Comparison of ENCODE assay signal across 23 cellular contexts in genomic region chr2:29066989-29067605, GRCh38. TPM values are rescaled to one million over a fixed set of nuclear protein-coding genes. Genes with fewer than 3 reads are reported as not detected.
DNase-seq lines count a peak whose midpoint lies in the region; ATAC-seq and TF ChIP-seq lines count a peak whose summit lies in the region.
"Had no signal": no experiment of that assay in that cellular context is flagged by ENCODE, and none has a peak within 500 bp of the region (broad histone marks: within the 10 kb centered on the region; RNA-seq: fewer than 3 reads in every experiment).

No MANE protein-coding gene starts in this region.

- H3K27ac Mint-ChIP-seq in neural progenitor cell, result no peak overlapping the region
- H3K27ac Mint-ChIP-seq: CD4-positive, CD25-positive, alpha-beta regulatory T cell; effector memory CD8-positive, alpha-beta T cell; memory B cell; natural killer cell; stimulated activated naive CD8-positive, alpha-beta T cell treated with anti-CD3 and anti-CD28 coated beads, Interleukin-15, Interleukin-2, amounts not matched to agents 100 ng/mL and 50 ng/mL, for 24 hours had no signal

- no peak overlapping the region for H3K9ac ChIP-seq in neural progenitor cell

- ATAC-seq in GM19328 (IDR thresholded peaks at IDR 0.05; ENCODE audit: unreplicated experiment), result no peak
- ATAC-seq: effector memory CD8-positive, alpha-beta T cell; natural killer cell had no signal

- no peak overlapping the region for H3K4me3 ChIP-seq in NB4 (ENCODE audit: low read depth, low read length)
- H3K4me3 ChIP-seq in esophagus (ENCODE audit: low read depth in 1 of 2, low read length in 2 of 2), result no peak overlapping the region
- H3K4me3 ChIP-seq in prostate gland, result no peak overlapping the region
- H3K4me3 ChIP-seq in neural progenitor cell, result no peak overlapping the region
- no peak overlapping the region for H3K4me3 ChIP-seq in spleen
- H3K4me3 ChIP-seq: adrenal gland, hepatocyte had no signal

- no peak for TF ChIP-seq POLR2A in NB4 (IDR thresholded peaks at IDR 0.05; ENCODE audit: extremely low read depth, insufficient read length)
- TF ChIP-seq POLR2A in prostate gland (IDR thresholded peaks at IDR 0.05), result no peak
- TF ChIP-seq POLR2A in spleen (IDR thresholded peaks at IDR 0.05), result no peak

- H3K27ac ChIP-seq in esophagus (ENCODE audit: low read depth in 2 of 2, low read length in 1 of 2) (peak overlapping the region; percentile 81 to 99), prostate gland (peak overlapping the region in 1 of 2 donors; percentile 23), neural progenitor cell (no peak overlapping the region), spleen (peak overlapping the region in 3 of 8 donors; percentile 28 to 60 (median 57))
- H3K27ac ChIP-seq: adrenal gland, hepatocyte had no signal

- no peaks in the 10 kb centered on the region for H3K36me3 ChIP-seq in esophagus (ENCODE audit: control insufficient read depth in 2 of 2, insufficient read depth in 2 of 2, low read length in 1 of 2)
- no peaks in the 10 kb centered on the region for H3K36me3 ChIP-seq in prostate gland
- no peaks in the 10 kb centered on the region for H3K36me3 ChIP-seq in neural progenitor cell
- H3K36me3 ChIP-seq in spleen, result no peaks in the 10 kb centered on the region
- H3K36me3 ChIP-seq: adrenal gland had no signal

- no peak overlapping the region for H3K4me2 ChIP-seq in neural progenitor cell
- H3K4me2 ChIP-seq: hepatocyte had no signal

- no peaks in the 10 kb centered on the region for H3K36me3 Mint-ChIP-seq in neural progenitor cell
- H3K36me3 Mint-ChIP-seq: CD4-positive, CD25-positive, alpha-beta regulatory T cell; memory B cell; natural killer cell had no signal

- H3K9me3 ChIP-seq in esophagus (ENCODE audit: control insufficient read depth in 2 of 2, insufficient read depth in 1 of 2, low read depth in 1 of 2, low read length in 1 of 2), result no peaks in the 10 kb centered on the region
- no peaks in the 10 kb centered on the region for H3K9me3 ChIP-seq in prostate gland
- H3K9me3 ChIP-seq in neural progenitor cell (ENCODE audit: low read depth), result no peaks in the 10 kb centered on the region
- H3K9me3 ChIP-seq in spleen, result no peaks in the 10 kb centered on the region
- H3K9me3 ChIP-seq: adrenal gland had no signal

- no peaks in the 10 kb centered on the region for H3K79me2 ChIP-seq in neural progenitor cell (ENCODE audit: low read depth)
- H3K79me2 ChIP-seq: hepatocyte had no signal

- TF ChIP-seq CTCF in NB4 (IDR thresholded peaks at IDR 0.05; ENCODE audit: low read depth, low read length) (no peak), prostate gland (IDR thresholded peaks at IDR 0.05) (no peak), neural progenitor cell (IDR thresholded peaks at IDR 0.05) (no peak), spleen (IDR thresholded peaks at IDR 0.05 in 8 of 11, conservative IDR thresholded peaks at IDR 0.05 in 3 of 11) (no peak)

- H2AFZ ChIP-seq in neural progenitor cell (replicated peaks), result no peak overlapping the region
- H2AFZ ChIP-seq: hepatocyte had no signal

- peaks cover 46% of the 10 kb centered on the region for H3K4me1 Mint-ChIP-seq in neural progenitor cell
- H3K4me1 Mint-ChIP-seq: CD4-positive, CD25-positive, alpha-beta regulatory T cell; central memory CD8-positive, alpha-beta T cell; memory B cell; natural killer cell had no signal

- WGBS in esophagus, 2 donors, result 37% methylated on average over 7 of the region's 7 CpGs
- 59% methylated on average over 7 of the region's 7 CpGs for WGBS in prostate gland
- WGBS in spleen, 5 donors, result 46 to 75% (median 63%) methylated on average over 6 to 7 of the region's 7 CpGs

- H3K4me3 Mint-ChIP-seq in neural progenitor cell, result no peak overlapping the region
- H3K4me3 Mint-ChIP-seq: CD4-positive, CD25-positive, alpha-beta regulatory T cell; central memory CD8-positive, alpha-beta T cell; effector memory CD8-positive, alpha-beta T cell; memory B cell; natural killer cell; stimulated activated naive CD8-positive, alpha-beta T cell treated with anti-CD3 and anti-CD28 coated beads, Interleukin-15, Interleukin-2, amounts not matched to agents 100 ng/mL and 50 ng/mL, for 24 hours had no signal

- H4K20me1 ChIP-seq in neural progenitor cell (ENCODE audit: low read depth), result peaks cover 6% of the 10 kb centered on the region

- intact Hi-C loops in prostate gland (cut with DNase I) (loop anchor here (10.0 kb wide), 1 partner anchor 48 kb away; the partner anchor contains the start of gene CLIP4), spleen (cut with DNase I; ENCODE audit: low total_unique reads) (no loop called here)

- DNase-seq in CD1c-positive myeloid dendritic cell (ENCODE audit: extremely low spot score), result peak; percentile 24
- DNase-seq in NB4 (ENCODE audit: low read depth), result peak; percentile 20
- peak; percentile 69 for DNase-seq in prostate gland (ENCODE audit: low spot score)
- no peak for DNase-seq in neural progenitor cell (ENCODE audit: low spot score)
- DNase-seq in spleen, result no peak
- DNase-seq in cortex of kidney (lab: John Stamatoyannopoulos, UW), result no peak
- DNase-seq: activated CD4-positive, alpha-beta T cell treated with anti-CD3 and anti-CD28 coated beads for 48 hours; activated gamma-delta T cell; CD4-positive, CD25-positive, alpha-beta regulatory T cell; effector memory CD8-positive, alpha-beta T cell; Kasumi-1; natural killer cell; NCI-H1105; NCI-H510A treated with DMSO at 0.1 percent for 48 hours; stimulated activated CD4-positive, alpha-beta T cell treated with anti-CD3 and anti-CD28 coated beads, Interleukin-2, amount 100 ng/mL, for 24 hours; SW 1271 had no signal

- peaks cover 26% of the 10 kb centered on the region for H3F3A ChIP-seq in neural progenitor cell (ENCODE audit: low read depth)

- H3K27me3 ChIP-seq in esophagus (ENCODE audit: control insufficient read depth in 1 of 2, insufficient read depth in 2 of 2, low read length in 2 of 2) (no peaks in the 10 kb centered on the region), prostate gland (replicated peaks; ENCODE audit: insufficient read depth) (no peaks in the 10 kb centered on the region), neural progenitor cell (no peaks in the 10 kb centered on the region), spleen (replicated peaks in 1 of 7) (no peaks in the 10 kb centered on the region)
- H3K27me3 ChIP-seq: adrenal gland, hepatocyte had no signal

- H3K9me3 Mint-ChIP-seq in neural progenitor cell, result no peaks in the 10 kb centered on the region
- H3K9me3 Mint-ChIP-seq: CD4-positive, CD25-positive, alpha-beta regulatory T cell; central memory CD8-positive, alpha-beta T cell; effector memory CD8-positive, alpha-beta T cell; memory B cell; natural killer cell; stimulated activated naive CD8-positive, alpha-beta T cell treated with anti-CD3 and anti-CD28 coated beads, Interleukin-15, Interleukin-2, amounts not matched to agents 100 ng/mL and 50 ng/mL, for 24 hours had no signal

- peaks cover 13 to 35% of the 10 kb centered on the region in 2 donors for H3K4me1 ChIP-seq in esophagus (ENCODE audit: control insufficient read depth in 2 of 2, insufficient read depth in 2 of 2, low read length in 1 of 2)
- peaks cover 3% of the 10 kb centered on the region for H3K4me1 ChIP-seq in prostate gland (replicated peaks)
- peaks cover 35% of the 10 kb centered on the region for H3K4me1 ChIP-seq in neural progenitor cell
- peaks cover 0 to 31% (median 2%) of the 10 kb centered on the region in 6 donors for H3K4me1 ChIP-seq in spleen
- H3K4me1 ChIP-seq: adrenal gland had no signal

- peaks cover 11% of the 10 kb centered on the region for H3K27me3 Mint-ChIP-seq in neural progenitor cell (ENCODE audit: insufficient read depth, low read depth)
- H3K27me3 Mint-ChIP-seq: CD4-positive, CD25-positive, alpha-beta regulatory T cell; central memory CD8-positive, alpha-beta T cell; effector memory CD8-positive, alpha-beta T cell; memory B cell; stimulated activated naive CD8-positive, alpha-beta T cell treated with anti-CD3 and anti-CD28 coated beads, Interleukin-15, Interleukin-2, amounts not matched to agents 100 ng/mL and 50 ng/mL, for 24 hours had no signal

RNA-seq across cellular contexts. Expression of gene PCARE, which starts 7.2 kb away (rescaled TPM):
- polyA plus RNA-seq in esophagus (under 1 TPM; 0.07 to 0.22 TPM), spleen (not detected)
- total RNA-seq in prostate gland (not detected), neural progenitor cell (ENCODE audit: low replicate concordance) (not detected in 2 replicates), spleen (not detected)
- total RNA-seq: CD4-positive, CD25-positive, alpha-beta regulatory T cell; natural killer cell had no signal
- polyA plus RNA-seq: CD4-positive, CD25-positive, alpha-beta regulatory T cell; hepatocyte had no signal

RNA-seq across cellular contexts. Expression of gene CLIP4, which starts 48.1 kb away (rescaled TPM):
- polyA plus RNA-seq in esophagus (10 to 100 TPM; 12.4 to 16.8 TPM), spleen (1 to 10 TPM; 4.1 to 7.3 (median 5.8) TPM)
- total RNA-seq in prostate gland (10 to 100 TPM; 26.1 to 30.3 TPM), neural progenitor cell (ENCODE audit: low replicate concordance) (1.5 and 2.1 TPM in 2 replicates), spleen (10 to 100 TPM; 25.0 to 68.8 (median 33.8) TPM)

Comparison
In these comparisons a context has a peak if more than half of its experiments do, and no peak if none do; other contexts are left out.
1. DNase-seq: peak in CD1c-positive myeloid dendritic cell (single experiment), NB4 (single experiment) and prostate gland (single experiment); none in neural progenitor cell (single experiment), spleen (single experiment) and cortex of kidney (single experiment).